29 cellular contexts compared by ENCODE assay signal in genomic region chr1:43477716-43478115, GRCh38. TPM values are rescaled to one million over a fixed set of nuclear protein-coding genes. Genes with fewer than 3 reads are reported as not detected.
"Had no signal": no experiment of that assay in that cellular context is flagged by ENCODE, and none has a peak within 500 bp of the region (broad histone marks: within the 10 kb centered on the region; RNA-seq: fewer than 3 reads in every experiment).

No MANE protein-coding gene starts in this region.

- H3K27me3 ChIP-seq: ascending aorta, cardiac muscle cell, Peyer's patch had no signal

- ATAC-seq: activated CD8-positive, alpha-beta memory T cell treated with anti-CD3 and anti-CD28 coated beads, Interleukin-2, amount 10 ng/mL, durations not matched to agents 7 days and 5 days; activated naive CD4-positive, alpha-beta T cell treated with anti-CD3 and anti-CD28 coated beads, Interleukin-2, amount 50 U/mL, for 72 hours; activated naive CD8-positive, alpha-beta T cell treated with anti-CD3 and anti-CD28 coated beads, Interleukin-2, amount 50 U/mL, for 24 hours; T-helper 17 cell; WTC11 had no signal

- H3K27ac Mint-ChIP-seq: activated CD8-positive, alpha-beta memory T cell treated with anti-CD3 and anti-CD28 coated beads, Interleukin-2, amount 10 ng/mL, durations not matched to agents 7 days and 5 days; activated naive CD4-positive, alpha-beta T cell treated with anti-CD3 and anti-CD28 coated beads, Interleukin-2, amount 50 U/mL, for 72 hours; activated naive CD8-positive, alpha-beta T cell treated with anti-CD3 and anti-CD28 coated beads, Interleukin-2, amount 50 U/mL, for 24 hours; activated T-cell treated with anti-CD3 and anti-CD28 coated beads, Interleukin-2, amount 50 U/mL, for 24 hours; activated T-helper 1 cell treated with anti-CD3 and anti-CD28 coated beads, Interleukin-12 subunit alpha, Interleukin-12 subunit beta, Interleukin-2, Interleukin-4 antibody, amounts not matched to agents 30 ng/mL and 10 ng/mL and 1 ng/mL, durations not matched to agents 14 hours and 24 hours and 36 hours; brain; T-helper 17 cell; WTC11 had no signal

- DNase-seq: activated CD4-positive, alpha-beta T cell treated with anti-CD3 and anti-CD28 coated beads for 48 hours; activated CD4-positive, alpha-beta T cell treated with anti-CD3 and anti-CD28 coated beads, Interleukin-2, amount 50 U/mL, for 48 hours; activated CD4-positive, CD25-positive, alpha-beta regulatory T cell treated with anti-CD3 and anti-CD28 coated beads, Interleukin-2, amount 50 U/mL, for 72 hours; activated CD8-positive, alpha-beta memory T cell treated with anti-CD3 and anti-CD28 coated beads, Interleukin-2, amount 10 ng/mL, durations not matched to agents 7 days and 5 days; activated effector memory CD4-positive, alpha-beta T cell treated with anti-CD3 and anti-CD28 coated beads, Interleukin-2, amount 50 U/mL, for 16 hours; activated naive CD4-positive, alpha-beta T cell treated with Interleukin-2 at 50 U/mL for 16 hours; activated naive CD8-positive, alpha-beta T cell treated with anti-CD3 and anti-CD28 coated beads, Interleukin-2, amount 50 U/mL, for 24 hours; activated T-cell treated with anti-CD3 and anti-CD28 coated beads, Interleukin-2, amount 50 U/mL, for 24 hours; amniotic stem cell; MM.1S; NCI-H1105; NCI-H1436 treated with DMSO at 0.1 percent for 48 hours; NCI-H187 treated with DMSO at 0.1 percent for 48 hours; NCI-H2081 treated with DMSO at 0.1 percent for 48 hours; NCI-H2171; NCI-H2227 treated with DMSO at 0.1 percent for 48 hours; NCI-H526; NCI-H774; Peyer's patch; SHP77 treated with DMSO at 0.1 percent for 48 hours; T-helper 17 cell; T-helper 9 cell had no signal

- H3K4me1 ChIP-seq: ascending aorta had no signal

- H3K4me3 Mint-ChIP-seq: activated CD8-positive, alpha-beta memory T cell treated with anti-CD3 and anti-CD28 coated beads, Interleukin-2, amount 10 ng/mL, durations not matched to agents 7 days and 5 days; activated naive CD8-positive, alpha-beta T cell treated with anti-CD3 and anti-CD28 coated beads, Interleukin-2, amount 50 U/mL, for 24 hours; activated T-cell treated with anti-CD3 and anti-CD28 coated beads, Interleukin-2, amount 50 U/mL, for 24 hours; activated T-helper 1 cell treated with anti-CD3 and anti-CD28 coated beads, Interleukin-12 subunit alpha, Interleukin-12 subunit beta, Interleukin-2, Interleukin-4 antibody, amounts not matched to agents 30 ng/mL and 10 ng/mL and 1 ng/mL, durations not matched to agents 14 hours and 24 hours and 36 hours; brain; T-helper 17 cell; WTC11 had no signal

- H3K36me3 ChIP-seq: ascending aorta, cardiac muscle cell, Peyer's patch had no signal

- H3K4me3 ChIP-seq: ascending aorta, cardiac muscle cell, Peyer's patch had no signal

- H3K9me3 Mint-ChIP-seq: activated naive CD4-positive, alpha-beta T cell treated with anti-CD3 and anti-CD28 coated beads, Interleukin-2, amount 50 U/mL, for 72 hours; activated naive CD8-positive, alpha-beta T cell treated with anti-CD3 and anti-CD28 coated beads, Interleukin-2, amount 50 U/mL, for 24 hours; activated T-cell treated with anti-CD3 and anti-CD28 coated beads, Interleukin-2, amount 50 U/mL, for 24 hours; activated T-helper 1 cell treated with anti-CD3 and anti-CD28 coated beads, Interleukin-12 subunit alpha, Interleukin-12 subunit beta, Interleukin-2, Interleukin-4 antibody, amounts not matched to agents 30 ng/mL and 10 ng/mL and 1 ng/mL, durations not matched to agents 14 hours and 24 hours and 36 hours; WTC11 had no signal

- H3K27ac ChIP-seq: ascending aorta, cardiac muscle cell, Peyer's patch had no signal

- H3K9me3 ChIP-seq: ascending aorta, Peyer's patch had no signal

- H3K36me3 Mint-ChIP-seq: activated CD8-positive, alpha-beta memory T cell treated with anti-CD3 and anti-CD28 coated beads, Interleukin-2, amount 10 ng/mL, durations not matched to agents 7 days and 5 days; activated naive CD4-positive, alpha-beta T cell treated with anti-CD3 and anti-CD28 coated beads, Interleukin-2, amount 50 U/mL, for 72 hours; brain; WTC11 had no signal

- H3K27me3 Mint-ChIP-seq: brain had no signal

RNA-seq across cellular contexts. Expression of gene HYI, which starts 24.0 kb away (rescaled TPM):
- total RNA-seq: OCI-LY7 had no signal
